In genomic region chr2:179031731-179032408, GRCh38 we compare ENCODE assay signal across 8 cellular contexts. TPM values are rescaled to one million over a fixed set of nuclear protein-coding genes. Genes with fewer than 3 reads are reported as not detected.
DNase-seq lines count a peak whose midpoint lies in the region; ATAC-seq, FAIRE-seq and TF ChIP-seq lines count a peak whose summit lies in the region.

No MANE protein-coding gene starts in this region.

- H3K9me3 ChIP-seq in kidney (ENCODE audit: control insufficient read depth in 1 of 2, low read length in 2 of 2), result no peaks in the 10 kb centered on the region

- peaks cover 12 to 16% of the 10 kb centered on the region in 2 donors for H3K4me1 Mint-ChIP-seq in natural killer cell treated with Interleukin-12 subunit alpha and Interleukin-12 subunit beta and Interleukin-15 and Interleukin-18, amount 100 ng/mL, for 72 hours (ENCODE audit: low read depth in 2 of 2)

- no peaks in the 10 kb centered on the region for H3K27me3 Mint-ChIP-seq in natural killer cell treated with Interleukin-12 subunit alpha and Interleukin-12 subunit beta and Interleukin-15 and Interleukin-18, amount 100 ng/mL, for 72 hours

- H3K9ac ChIP-seq in kidney (ENCODE audit: low read length in 2 of 2), result no peak overlapping the region

- H3K4me3 ChIP-seq in WI38 (ENCODE audit: low read depth, low read length), result peak overlapping the region; percentile 43
- H3K4me3 ChIP-seq in kidney (ENCODE audit: low read length in 2 of 2), result no peak overlapping the region

- intact Hi-C loops in kidney (cut with DNase I), result no loop called here

- no peak for FAIRE-seq in kidney (lab: Jason Lieb, UNC)

- DNase-seq in stimulated activated CD4-positive, alpha-beta T cell treated with anti-CD3 and anti-CD28 coated beads, Interleukin-1b, Interleukin-23, amount 100 ng/mL, for 48 hours, result peak; percentile 21
- DNase-seq in stimulated activated CD4-positive, alpha-beta T cell treated with anti-CD3 and anti-CD28 coated beads, Interleukin-2, amount 100 ng/mL, for 48 hours, result no peak
- no peak for DNase-seq in natural killer cell treated with Interleukin-12 subunit alpha and Interleukin-12 subunit beta and Interleukin-15 and Interleukin-18, amount 100 ng/mL, for 72 hours (ENCODE audit: low spot score)
- DNase-seq in NCI-H1417 treated with DMSO at 0.1 percent for 48 hours (lab: John Stamatoyannopoulos, UW) (no peak), kidney (no peak), medulla oblongata (ENCODE audit: extremely low spot score) (no peak)

- peaks cover 14% of the 10 kb centered on the region for H3K9me3 Mint-ChIP-seq in natural killer cell treated with Interleukin-12 subunit alpha and Interleukin-12 subunit beta and Interleukin-15 and Interleukin-18, amount 100 ng/mL, for 72 hours

- peak; percentile 99 for ATAC-seq in HG03025 (IDR thresholded peaks at IDR 0.05; ENCODE audit: low FRiP score, unreplicated experiment)
- peak; percentile 77 to 84 for ATAC-seq in natural killer cell treated with Interleukin-12 subunit alpha and Interleukin-12 subunit beta and Interleukin-15 and Interleukin-18, amount 100 ng/mL, for 72 hours

- no peak for TF ChIP-seq CTCF in WI38 (IDR thresholded peaks at IDR 0.05; ENCODE audit: low read depth, low read length)
- no peak for TF ChIP-seq CTCF in kidney (IDR thresholded peaks at IDR 0.05; ENCODE audit: borderline replicate concordance, extremely low read depth, insufficient read depth)

- H3K4me1 ChIP-seq in kidney (ENCODE audit: control insufficient read depth in 1 of 2, insufficient read depth in 1 of 2, low read depth in 1 of 2, low read length in 2 of 2), result no peaks in the 10 kb centered on the region

- peak overlapping the region; percentile 66 to 80 for H3K27ac Mint-ChIP-seq in natural killer cell treated with Interleukin-12 subunit alpha and Interleukin-12 subunit beta and Interleukin-15 and Interleukin-18, amount 100 ng/mL, for 72 hours

- peaks cover 9% of the 10 kb centered on the region for H3K36me3 Mint-ChIP-seq in natural killer cell treated with Interleukin-12 subunit alpha and Interleukin-12 subunit beta and Interleukin-15 and Interleukin-18, amount 100 ng/mL, for 72 hours

- no peaks in the 10 kb centered on the region for H3K36me3 ChIP-seq in kidney (ENCODE audit: control insufficient read depth in 1 of 2, insufficient read depth in 2 of 2, low read length in 2 of 2)

- H3K27ac ChIP-seq in kidney (ENCODE audit: low read depth in 2 of 2, low read length in 2 of 2), result no peak overlapping the region

- peak overlapping the region; percentile 23 for H3K4me3 Mint-ChIP-seq in natural killer cell treated with Interleukin-12 subunit alpha and Interleukin-12 subunit beta and Interleukin-15 and Interleukin-18, amount 100 ng/mL, for 72 hours

RNA-seq across cellular contexts. Expression of gene CCDC141, which starts 18.1 kb away (rescaled TPM):
- 1 to 10 TPM in 1 of 2 donors, under 1 TPM in 1; 0.24 to 1.2 TPM for total RNA-seq in natural killer cell treated with Interleukin-12 subunit alpha and Interleukin-12 subunit beta and Interleukin-15 and Interleukin-18, amount 100 ng/mL, for 72 hours
- 3.0 TPM for total RNA-seq in kidney
- not detected for polyA plus RNA-seq in kidney (ENCODE audit: insufficient read depth, low read depth, low replicate concordance)
